Comparison of ENCODE assay signal across 1 cellular context in the genomic region with DNA sequence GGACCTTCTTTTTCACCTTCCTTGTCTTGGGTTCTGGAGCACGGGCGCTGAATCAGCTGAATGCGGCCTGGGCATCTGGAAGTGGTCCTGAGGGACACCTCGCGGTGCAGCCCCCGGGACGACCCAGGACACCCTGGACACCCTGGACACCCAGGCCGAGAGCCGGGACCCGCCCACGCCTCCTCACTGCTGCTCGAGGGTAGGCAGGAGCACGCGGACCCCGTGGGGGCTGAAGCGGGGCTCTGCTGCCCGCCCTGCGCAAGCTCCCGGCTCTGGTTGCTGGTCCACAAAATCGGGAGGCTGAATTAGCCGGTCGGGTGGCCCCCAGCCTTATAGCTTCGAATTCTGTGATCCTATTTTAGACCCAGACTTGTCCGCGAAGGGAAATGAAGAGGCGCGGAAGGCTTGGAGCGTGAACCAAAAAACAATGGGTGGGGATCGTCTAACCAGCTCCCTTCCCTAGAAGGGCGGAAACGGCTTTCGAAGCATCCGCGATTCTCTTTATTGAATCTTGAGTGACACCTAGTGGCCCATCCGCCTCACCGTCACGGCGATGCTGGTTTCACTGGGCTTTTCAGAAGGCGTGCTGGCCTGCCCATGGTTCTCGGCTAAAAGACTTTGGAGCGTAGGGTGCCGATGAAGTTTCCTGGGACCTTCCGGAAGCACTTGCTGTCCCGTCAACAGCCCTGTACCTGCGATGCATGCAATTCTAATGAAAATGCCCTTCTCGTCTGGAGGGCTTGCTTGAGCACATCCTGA.
TF ChIP-seq lines count a peak whose summit lies in the region.

No MANE protein-coding gene starts in this region.

TF ChIP-seq in K562, 482 proteins besides CTCF, POLR2A, EP300 and RAD21 (continued from another document and continues in another):
- TF ChIP-seq, protein P1, sequence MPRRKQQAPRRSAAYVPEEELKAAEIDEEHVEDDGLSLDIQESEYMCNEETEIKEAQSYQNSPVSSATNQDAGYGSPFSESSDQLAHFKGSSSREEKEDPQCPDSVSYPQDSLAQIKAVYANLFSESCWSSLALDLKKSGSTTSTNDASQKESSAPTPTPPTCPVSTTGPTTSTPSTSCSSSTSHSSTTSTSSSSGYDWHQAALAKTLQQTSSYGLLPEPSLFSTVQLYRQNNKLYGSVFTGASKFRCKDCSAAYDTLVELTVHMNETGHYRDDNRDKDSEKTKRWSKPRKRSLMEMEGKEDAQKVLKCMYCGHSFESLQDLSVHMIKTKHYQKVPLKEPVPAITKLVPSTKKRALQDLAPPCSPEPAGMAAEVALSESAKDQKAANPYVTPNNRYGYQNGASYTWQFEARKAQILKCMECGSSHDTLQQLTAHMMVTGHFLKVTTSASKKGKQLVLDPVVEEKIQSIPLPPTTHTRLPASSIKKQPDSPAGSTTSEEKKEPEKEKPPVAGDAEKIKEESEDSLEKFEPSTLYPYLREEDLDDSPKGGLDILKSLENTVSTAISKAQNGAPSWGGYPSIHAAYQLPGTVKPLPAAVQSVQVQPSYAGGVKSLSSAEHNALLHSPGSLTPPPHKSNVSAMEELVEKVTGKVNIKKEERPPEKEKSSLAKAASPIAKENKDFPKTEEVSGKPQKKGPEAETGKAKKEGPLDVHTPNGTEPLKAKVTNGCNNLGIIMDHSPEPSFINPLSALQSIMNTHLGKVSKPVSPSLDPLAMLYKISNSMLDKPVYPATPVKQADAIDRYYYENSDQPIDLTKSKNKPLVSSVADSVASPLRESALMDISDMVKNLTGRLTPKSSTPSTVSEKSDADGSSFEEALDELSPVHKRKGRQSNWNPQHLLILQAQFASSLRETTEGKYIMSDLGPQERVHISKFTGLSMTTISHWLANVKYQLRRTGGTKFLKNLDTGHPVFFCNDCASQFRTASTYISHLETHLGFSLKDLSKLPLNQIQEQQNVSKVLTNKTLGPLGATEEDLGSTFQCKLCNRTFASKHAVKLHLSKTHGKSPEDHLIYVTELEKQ (CRISPR knock-in tag; IDR thresholded peaks at IDR 0.05) = no peak
- TF ChIP-seq, protein P2, sequence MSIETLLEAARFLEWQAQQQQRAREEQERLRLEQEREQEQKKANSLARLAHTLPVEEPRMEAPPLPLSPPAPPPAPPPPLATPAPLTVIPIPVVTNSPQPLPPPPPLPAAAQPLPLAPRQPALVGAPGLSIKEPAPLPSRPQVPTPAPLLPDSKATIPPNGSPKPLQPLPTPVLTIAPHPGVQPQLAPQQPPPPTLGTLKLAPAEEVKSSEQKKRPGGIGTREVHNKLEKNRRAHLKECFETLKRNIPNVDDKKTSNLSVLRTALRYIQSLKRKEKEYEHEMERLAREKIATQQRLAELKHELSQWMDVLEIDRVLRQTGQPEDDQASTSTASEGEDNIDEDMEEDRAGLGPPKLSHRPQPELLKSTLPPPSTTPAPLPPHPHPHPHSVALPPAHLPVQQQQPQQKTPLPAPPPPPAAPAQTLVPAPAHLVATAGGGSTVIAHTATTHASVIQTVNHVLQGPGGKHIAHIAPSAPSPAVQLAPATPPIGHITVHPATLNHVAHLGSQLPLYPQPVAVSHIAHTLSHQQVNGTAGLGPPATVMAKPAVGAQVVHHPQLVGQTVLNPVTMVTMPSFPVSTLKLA (conservative IDR thresholded peaks at IDR 0.05) = no peak
- TF ChIP-seq CCNT2 (IDR thresholded peaks at IDR 0.05; ENCODE audit: borderline replicate concordance, extremely low read depth, insufficient read length, low read depth, low read length) (no peak), NCOA1 (IDR thresholded peaks at IDR 0.05; ENCODE audit: low read depth) (no peak), PHB2 (IDR thresholded peaks at IDR 0.05; ENCODE audit: low read depth) (no peak), SREBF2 (CRISPR knock-in tag; IDR thresholded peaks at IDR 0.05) (no peak), NFXL1 (CRISPR knock-in tag; IDR thresholded peaks at IDR 0.05) (no peak), ZNF436 (CRISPR knock-in tag; IDR thresholded peaks at IDR 0.05) (no peak), KLF13 (tag; IDR thresholded peaks at IDR 0.05; ENCODE audit: borderline replicate concordance, low read depth) (no peak), GTF2E2 (tag; IDR thresholded peaks at IDR 0.05) (no peak; the same call in 1 of the 2 replicates), SMARCE1 (IDR thresholded peaks at IDR 0.05) (no peak), RBM34 (IDR thresholded peaks at IDR 0.05; ENCODE audit: borderline replicate concordance, insufficient read depth, low read length) (no peak), ZNF23 (CRISPR knock-in tag; IDR thresholded peaks at IDR 0.05) (no peak), HMGN3 (IDR thresholded peaks at IDR 0.05; ENCODE audit: borderline replicate concordance, extremely low read depth, insufficient read length, low read depth, low read length) (no peak), NR2C1 (IDR thresholded peaks at IDR 0.05) (no peak), NR2C1 (tag; IDR thresholded peaks at IDR 0.05) (0 out of 2 replicates have a peak, but pooled peaks have one; percentile 45), ZNF224 (CRISPR knock-in tag; IDR thresholded peaks at IDR 0.05) (no peak), ZNF699 (CRISPR knock-in tag; IDR thresholded peaks at IDR 0.05; ENCODE audit: insufficient replicate concordance) (no peak), TEAD4 (IDR thresholded peaks at IDR 0.05; ENCODE audit: low read length) (no peak), TEAD4 (CRISPR knock-in tag; IDR thresholded peaks at IDR 0.05; ENCODE audit: borderline replicate concordance) (no peak), NFE2L1 (tag; IDR thresholded peaks at IDR 0.05; ENCODE audit: borderline replicate concordance, low read depth) (no peak), PTRF (tag; IDR thresholded peaks at IDR 0.05) (no peak)
- TF ChIP-seq, protein P3, sequence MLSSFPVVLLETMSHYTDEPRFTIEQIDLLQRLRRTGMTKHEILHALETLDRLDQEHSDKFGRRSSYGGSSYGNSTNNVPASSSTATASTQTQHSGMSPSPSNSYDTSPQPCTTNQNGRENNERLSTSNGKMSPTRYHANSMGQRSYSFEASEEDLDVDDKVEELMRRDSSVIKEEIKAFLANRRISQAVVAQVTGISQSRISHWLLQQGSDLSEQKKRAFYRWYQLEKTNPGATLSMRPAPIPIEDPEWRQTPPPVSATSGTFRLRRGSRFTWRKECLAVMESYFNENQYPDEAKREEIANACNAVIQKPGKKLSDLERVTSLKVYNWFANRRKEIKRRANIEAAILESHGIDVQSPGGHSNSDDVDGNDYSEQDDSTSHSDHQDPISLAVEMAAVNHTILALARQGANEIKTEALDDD (IDR thresholded peaks at IDR 0.05) = peak; percentile 28; the same call in 1 of the 2 replicates
- TF ChIP-seq, protein P4, sequence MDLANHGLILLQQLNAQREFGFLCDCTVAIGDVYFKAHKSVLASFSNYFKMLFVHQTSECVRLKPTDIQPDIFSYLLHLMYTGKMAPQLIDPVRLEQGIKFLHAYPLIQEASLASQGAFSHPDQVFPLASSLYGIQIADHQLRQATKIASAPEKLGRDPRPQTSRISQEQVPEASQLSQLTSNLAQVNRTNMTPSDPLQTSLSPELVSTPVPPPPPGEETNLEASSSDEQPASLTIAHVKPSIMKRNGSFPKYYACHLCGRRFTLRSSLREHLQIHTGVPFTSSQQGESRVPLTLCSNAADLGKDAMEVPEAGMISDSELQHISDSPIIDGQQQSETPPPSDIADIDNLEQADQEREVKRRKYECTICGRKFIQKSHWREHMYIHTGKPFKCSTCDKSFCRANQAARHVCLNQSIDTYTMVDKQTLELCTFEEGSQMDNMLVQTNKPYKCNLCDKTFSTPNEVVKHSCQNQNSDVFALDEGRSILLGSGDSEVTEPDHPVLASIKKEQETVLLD (IDR thresholded peaks at IDR 0.05) = no peak
- TF ChIP-seq, protein P5, sequence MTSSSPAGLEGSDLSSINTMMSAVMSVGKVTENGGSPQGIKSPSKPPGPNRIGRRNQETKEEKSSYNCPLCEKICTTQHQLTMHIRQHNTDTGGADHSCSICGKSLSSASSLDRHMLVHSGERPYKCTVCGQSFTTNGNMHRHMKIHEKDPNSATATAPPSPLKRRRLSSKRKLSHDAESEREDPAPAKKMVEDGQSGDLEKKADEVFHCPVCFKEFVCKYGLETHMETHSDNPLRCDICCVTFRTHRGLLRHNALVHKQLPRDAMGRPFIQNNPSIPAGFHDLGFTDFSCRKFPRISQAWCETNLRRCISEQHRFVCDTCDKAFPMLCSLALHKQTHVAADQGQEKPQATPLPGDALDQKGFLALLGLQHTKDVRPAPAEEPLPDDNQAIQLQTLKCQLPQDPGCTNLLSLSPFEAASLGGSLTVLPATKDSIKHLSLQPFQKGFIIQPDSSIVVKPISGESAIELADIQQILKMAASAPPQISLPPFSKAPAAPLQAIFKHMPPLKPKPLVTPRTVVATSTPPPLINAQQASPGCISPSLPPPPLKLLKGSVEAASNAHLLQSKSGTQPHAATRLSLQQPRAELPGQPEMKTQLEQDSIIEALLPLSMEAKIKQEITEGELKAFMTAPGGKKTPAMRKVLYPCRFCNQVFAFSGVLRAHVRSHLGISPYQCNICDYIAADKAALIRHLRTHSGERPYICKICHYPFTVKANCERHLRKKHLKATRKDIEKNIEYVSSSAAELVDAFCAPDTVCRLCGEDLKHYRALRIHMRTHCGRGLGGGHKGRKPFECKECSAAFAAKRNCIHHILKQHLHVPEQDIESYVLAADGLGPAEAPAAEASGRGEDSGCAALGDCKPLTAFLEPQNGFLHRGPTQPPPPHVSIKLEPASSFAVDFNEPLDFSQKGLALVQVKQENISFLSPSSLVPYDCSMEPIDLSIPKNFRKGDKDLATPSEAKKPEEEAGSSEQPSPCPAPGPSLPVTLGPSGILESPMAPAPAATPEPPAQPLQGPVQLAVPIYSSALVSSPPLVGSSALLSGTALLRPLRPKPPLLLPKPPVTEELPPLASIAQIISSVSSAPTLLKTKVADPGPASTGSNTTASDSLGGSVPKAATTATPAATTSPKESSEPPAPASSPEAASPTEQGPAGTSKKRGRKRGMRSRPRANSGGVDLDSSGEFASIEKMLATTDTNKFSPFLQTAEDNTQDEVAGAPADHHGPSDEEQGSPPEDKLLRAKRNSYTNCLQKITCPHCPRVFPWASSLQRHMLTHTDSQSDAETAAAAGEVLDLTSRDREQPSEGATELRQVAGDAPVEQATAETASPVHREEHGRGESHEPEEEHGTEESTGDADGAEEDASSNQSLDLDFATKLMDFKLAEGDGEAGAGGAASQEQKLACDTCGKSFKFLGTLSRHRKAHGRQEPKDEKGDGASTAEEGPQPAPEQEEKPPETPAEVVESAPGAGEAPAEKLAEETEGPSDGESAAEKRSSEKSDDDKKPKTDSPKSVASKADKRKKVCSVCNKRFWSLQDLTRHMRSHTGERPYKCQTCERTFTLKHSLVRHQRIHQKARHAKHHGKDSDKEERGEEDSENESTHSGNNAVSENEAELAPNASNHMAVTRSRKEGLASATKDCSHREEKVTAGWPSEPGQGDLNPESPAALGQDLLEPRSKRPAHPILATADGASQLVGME (CRISPR knock-in tag; IDR thresholded peaks at IDR 0.05) = peak; percentile 31; the same call in 1 of the 2 replicates
- TF ChIP-seq, protein P6, sequence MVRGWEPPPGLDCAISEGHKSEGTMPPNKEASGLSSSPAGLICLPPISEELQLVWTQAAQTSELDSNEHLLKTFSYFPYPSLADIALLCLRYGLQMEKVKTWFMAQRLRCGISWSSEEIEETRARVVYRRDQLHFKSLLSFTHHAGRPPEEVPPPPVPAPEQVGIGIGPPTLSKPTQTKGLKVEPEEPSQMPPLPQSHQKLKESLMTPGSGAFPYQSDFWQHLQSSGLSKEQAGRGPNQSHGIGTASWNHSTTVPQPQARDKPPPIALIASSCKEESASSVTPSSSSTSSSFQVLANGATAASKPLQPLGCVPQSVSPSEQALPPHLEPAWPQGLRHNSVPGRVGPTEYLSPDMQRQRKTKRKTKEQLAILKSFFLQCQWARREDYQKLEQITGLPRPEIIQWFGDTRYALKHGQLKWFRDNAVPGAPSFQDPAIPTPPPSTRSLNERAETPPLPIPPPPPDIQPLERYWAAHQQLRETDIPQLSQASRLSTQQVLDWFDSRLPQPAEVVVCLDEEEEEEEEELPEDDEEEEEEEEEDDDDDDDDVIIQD (CRISPR knock-in tag; IDR thresholded peaks at IDR 0.05) = no peak
- TF ChIP-seq, protein P7, sequence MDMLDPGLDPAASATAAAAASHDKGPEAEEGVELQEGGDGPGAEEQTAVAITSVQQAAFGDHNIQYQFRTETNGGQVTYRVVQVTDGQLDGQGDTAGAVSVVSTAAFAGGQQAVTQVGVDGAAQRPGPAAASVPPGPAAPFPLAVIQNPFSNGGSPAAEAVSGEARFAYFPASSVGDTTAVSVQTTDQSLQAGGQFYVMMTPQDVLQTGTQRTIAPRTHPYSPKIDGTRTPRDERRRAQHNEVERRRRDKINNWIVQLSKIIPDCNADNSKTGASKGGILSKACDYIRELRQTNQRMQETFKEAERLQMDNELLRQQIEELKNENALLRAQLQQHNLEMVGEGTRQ (CRISPR knock-in tag; IDR thresholded peaks at IDR 0.05) = no peak
- TF ChIP-seq, protein P8, sequence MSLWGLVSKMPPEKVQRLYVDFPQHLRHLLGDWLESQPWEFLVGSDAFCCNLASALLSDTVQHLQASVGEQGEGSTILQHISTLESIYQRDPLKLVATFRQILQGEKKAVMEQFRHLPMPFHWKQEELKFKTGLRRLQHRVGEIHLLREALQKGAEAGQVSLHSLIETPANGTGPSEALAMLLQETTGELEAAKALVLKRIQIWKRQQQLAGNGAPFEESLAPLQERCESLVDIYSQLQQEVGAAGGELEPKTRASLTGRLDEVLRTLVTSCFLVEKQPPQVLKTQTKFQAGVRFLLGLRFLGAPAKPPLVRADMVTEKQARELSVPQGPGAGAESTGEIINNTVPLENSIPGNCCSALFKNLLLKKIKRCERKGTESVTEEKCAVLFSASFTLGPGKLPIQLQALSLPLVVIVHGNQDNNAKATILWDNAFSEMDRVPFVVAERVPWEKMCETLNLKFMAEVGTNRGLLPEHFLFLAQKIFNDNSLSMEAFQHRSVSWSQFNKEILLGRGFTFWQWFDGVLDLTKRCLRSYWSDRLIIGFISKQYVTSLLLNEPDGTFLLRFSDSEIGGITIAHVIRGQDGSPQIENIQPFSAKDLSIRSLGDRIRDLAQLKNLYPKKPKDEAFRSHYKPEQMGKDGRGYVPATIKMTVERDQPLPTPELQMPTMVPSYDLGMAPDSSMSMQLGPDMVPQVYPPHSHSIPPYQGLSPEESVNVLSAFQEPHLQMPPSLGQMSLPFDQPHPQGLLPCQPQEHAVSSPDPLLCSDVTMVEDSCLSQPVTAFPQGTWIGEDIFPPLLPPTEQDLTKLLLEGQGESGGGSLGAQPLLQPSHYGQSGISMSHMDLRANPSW (CRISPR knock-in tag; IDR thresholded peaks at IDR 0.05) = no peak
- TF ChIP-seq, protein P9, sequence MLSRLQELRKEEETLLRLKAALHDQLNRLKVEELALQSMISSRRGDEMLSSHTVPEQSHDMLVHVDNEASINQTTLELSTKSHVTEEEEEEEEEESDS (CRISPR knock-in tag; IDR thresholded peaks at IDR 0.05) = no peak
- TF ChIP-seq, protein P10, sequence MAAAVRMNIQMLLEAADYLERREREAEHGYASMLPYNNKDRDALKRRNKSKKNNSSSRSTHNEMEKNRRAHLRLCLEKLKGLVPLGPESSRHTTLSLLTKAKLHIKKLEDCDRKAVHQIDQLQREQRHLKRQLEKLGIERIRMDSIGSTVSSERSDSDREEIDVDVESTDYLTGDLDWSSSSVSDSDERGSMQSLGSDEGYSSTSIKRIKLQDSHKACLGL (CRISPR knock-in tag; IDR thresholded peaks at IDR 0.05; ENCODE audit: borderline replicate concordance, poor library complexity, severe bottlenecking) = no peak
- TF ChIP-seq, protein P11, sequence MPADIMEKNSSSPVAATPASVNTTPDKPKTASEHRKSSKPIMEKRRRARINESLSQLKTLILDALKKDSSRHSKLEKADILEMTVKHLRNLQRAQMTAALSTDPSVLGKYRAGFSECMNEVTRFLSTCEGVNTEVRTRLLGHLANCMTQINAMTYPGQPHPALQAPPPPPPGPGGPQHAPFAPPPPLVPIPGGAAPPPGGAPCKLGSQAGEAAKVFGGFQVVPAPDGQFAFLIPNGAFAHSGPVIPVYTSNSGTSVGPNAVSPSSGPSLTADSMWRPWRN (IDR thresholded peaks at IDR 0.05; ENCODE audit: low read depth) = no peak
- TF ChIP-seq, protein P12, sequence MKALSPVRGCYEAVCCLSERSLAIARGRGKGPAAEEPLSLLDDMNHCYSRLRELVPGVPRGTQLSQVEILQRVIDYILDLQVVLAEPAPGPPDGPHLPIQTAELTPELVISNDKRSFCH (CRISPR knock-in tag; IDR thresholded peaks at IDR 0.05) = no peak
- TF ChIP-seq, protein P12 (tag; IDR thresholded peaks at IDR 0.05) = no peak
